In the genomic region with DNA sequence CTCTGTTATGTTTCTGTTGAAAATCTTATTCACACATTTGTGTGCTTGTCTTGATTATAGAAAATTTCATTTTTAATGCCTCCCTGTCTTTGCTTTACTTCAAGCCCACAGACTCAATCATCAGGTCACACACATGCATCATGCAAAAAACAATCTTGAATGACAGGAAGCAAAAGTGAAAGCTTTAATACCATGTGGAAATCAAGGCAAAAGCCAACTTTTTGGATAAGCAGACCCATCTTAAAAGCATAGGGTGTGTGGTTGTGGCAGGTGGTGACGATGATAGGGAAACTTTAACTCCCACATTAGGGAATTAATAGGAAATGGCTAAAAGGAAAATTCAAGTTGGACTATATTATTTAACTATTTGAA, we compare ENCODE assay signal across 24 cellular contexts.
DNase-seq lines count a peak whose midpoint lies in the region; ATAC-seq and TF ChIP-seq lines count a peak whose summit lies in the region.
"Had no signal": no experiment of that assay in that cellular context is flagged by ENCODE, and none has a peak within 500 bp of the region (broad histone marks: within the 10 kb centered on the region; RNA-seq: fewer than 3 reads in every experiment).

No MANE protein-coding gene starts in this region.

- H3K4me3 Mint-ChIP-seq in activated CD4-positive, alpha-beta T cell treated with anti-CD3 and anti-CD28 coated beads for 36 hours = no peak overlapping the region
- peak overlapping the region; percentile 25 for H3K4me3 Mint-ChIP-seq in T-helper 2 cell treated with Interferon-gamma antibody and Interleukin-4, amounts not matched to agents 5 μg/mL and 100 μg/mL, for 36 hours
- H3K4me3 Mint-ChIP-seq in central memory CD8-positive, alpha-beta T cell = peak overlapping the region; percentile 46
- H3K4me3 Mint-ChIP-seq: activated B cell treated with CpG ODN at 0.5 μM for 24 hours, brain, nephron progenitor cell had no signal

- TF ChIP-seq CTCF in lower leg skin (IDR thresholded peaks at IDR 0.05) = no peak

- peak overlapping the region in 6 of 11 experiments; percentile 4 to 28 (median 8); a peak in 5 of 22 replicates for H3K4me2 ChIP-seq in BLaER1 treated with 17β-estradiol and CSF1 and Interleukin-3, amounts not matched to agents 10 nM and 100 nM
- H3K4me2 ChIP-seq: PC-9 had no signal

- TF ChIP-seq POLR2A in lower leg skin (IDR thresholded peaks at IDR 0.05) = no peak

- intact Hi-C loops in activated CD4-positive, alpha-beta T cell treated with anti-CD3 and anti-CD28 coated beads for 36 hours (cut with DNase I, micrococcal nuclease) = no loop called here
- intact Hi-C loops in lower leg skin (cut with DNase I; ENCODE audit: low total_unique reads) = no loop called here
- intact Hi-C loops in left colon (cut with DNase I, micrococcal nuclease) = no loop called here

- no peak overlapping the region for H3K9ac ChIP-seq in BLaER1 treated with 17β-estradiol and CSF1 and Interleukin-3, amounts not matched to agents 10 nM and 100 nM

- WGBS in lower leg skin, 2 donors = 71 to 76% methylated on average over 1 of the region's 1 CpG

- peaks cover 58% of the 10 kb centered on the region for H3K4me1 Mint-ChIP-seq in activated CD4-positive, alpha-beta T cell treated with anti-CD3 and anti-CD28 coated beads for 36 hours
- H3K4me1 Mint-ChIP-seq in T-helper 2 cell treated with Interferon-gamma antibody and Interleukin-4, amounts not matched to agents 5 μg/mL and 100 μg/mL, for 36 hours (ENCODE audit: low read depth) = peaks cover 47% of the 10 kb centered on the region
- H3K4me1 Mint-ChIP-seq in central memory CD8-positive, alpha-beta T cell = peaks cover 64% of the 10 kb centered on the region
- H3K4me1 Mint-ChIP-seq: brain had no signal

- CTCF ChIA-PET in activated CD4-positive, alpha-beta T cell treated with anti-CD3 and anti-CD28 coated beads for 36 hours (lab: Charles Lee) = no interaction called here

- H3K27ac ChIP-seq in BLaER1 treated with 17β-estradiol and CSF1 and Interleukin-3, amounts not matched to agents 10 nM and 100 nM = no peak overlapping the region
- H3K27ac ChIP-seq: epithelial cell of prostate, PC-9, tibial nerve had no signal

- no peak for ATAC-seq in activated CD4-positive, alpha-beta T cell treated with anti-CD3 and anti-CD28 coated beads for 36 hours
- ATAC-seq in central memory CD8-positive, alpha-beta T cell (replicated peaks; ENCODE audit: extremely low read depth, poor library complexity, severe bottlenecking) = no peak
- no peak for ATAC-seq in left colon
- ATAC-seq: HCT116 had no signal

- H3K36me3 Mint-ChIP-seq in activated CD4-positive, alpha-beta T cell treated with anti-CD3 and anti-CD28 coated beads for 36 hours (ENCODE audit: low read depth) = no peaks in the 10 kb centered on the region
- peaks cover 7% of the 10 kb centered on the region for H3K36me3 Mint-ChIP-seq in T-helper 2 cell treated with Interferon-gamma antibody and Interleukin-4, amounts not matched to agents 5 μg/mL and 100 μg/mL, for 36 hours (ENCODE audit: low read depth)
- H3K36me3 Mint-ChIP-seq in central memory CD8-positive, alpha-beta T cell (ENCODE audit: insufficient read depth) = peaks cover 3% of the 10 kb centered on the region
- H3K36me3 Mint-ChIP-seq: brain had no signal

- no peak overlapping the region for H3K4me3 ChIP-seq in BLaER1 treated with 17β-estradiol and CSF1 and Interleukin-3, amounts not matched to agents 10 nM and 100 nM
- no peak overlapping the region for H3K4me3 ChIP-seq in lower leg skin (ENCODE audit: low read depth, poor library complexity, severe bottlenecking)
- H3K4me3 ChIP-seq: MG63, PC-9, tibial nerve had no signal

- DNase-seq in activated CD4-positive, alpha-beta T cell treated with anti-CD3 and anti-CD28 coated beads for 36 hours = no peak
- no peak for DNase-seq in activated CD4-positive, alpha-beta T cell treated with anti-CD3 and anti-CD28 coated beads for 4 hours
- DNase-seq in T-helper 2 cell treated with Interferon-gamma antibody and Interleukin-4, amounts not matched to agents 5 μg/mL and 100 μg/mL, for 36 hours (ENCODE audit: low spot score) = no peak
- DNase-seq in central memory CD8-positive, alpha-beta T cell (ENCODE audit: low spot score in 2 of 2) = no peak
- no peak for DNase-seq in lower leg skin (ENCODE audit: low spot score in 2 of 2)
- DNase-seq in pons (ENCODE audit: low spot score) = no peak
- no peak for DNase-seq in left colon
- DNase-seq: activated B cell treated with CpG ODN at 0.5 μM for 24 hours; MG63; midbrain; NCI-H1105 treated with DMSO at 0.1 percent for 48 hours; NCI-H2029; NCI-H526; nephron progenitor cell; NK-92 treated with Interleukin-12 subunit alpha and Interleukin-12 subunit beta, amount 100 ng/mL, for 24 hours; PC-9; retina; SHP77; small intestine had no signal

- peak overlapping the region; percentile 77 for H3K27ac Mint-ChIP-seq in activated CD4-positive, alpha-beta T cell treated with anti-CD3 and anti-CD28 coated beads for 36 hours
- H3K27ac Mint-ChIP-seq in T-helper 2 cell treated with Interferon-gamma antibody and Interleukin-4, amounts not matched to agents 5 μg/mL and 100 μg/mL, for 36 hours = peak overlapping the region; percentile 74
- peak overlapping the region; percentile 19 for H3K27ac Mint-ChIP-seq in central memory CD8-positive, alpha-beta T cell (ENCODE audit: low read depth)
- H3K27ac Mint-ChIP-seq: activated B cell treated with CpG ODN at 0.5 μM for 24 hours, brain, nephron progenitor cell had no signal

- H4K20me1 ChIP-seq in BLaER1 treated with 17β-estradiol and CSF1 and Interleukin-3, amounts not matched to agents 10 nM and 100 nM = no peaks in the 10 kb centered on the region

- peaks cover 6 to 20% (median 13%) of the 10 kb centered on the region in 10 experiments; a peak in 19 of 20 replicates for H3K4me1 ChIP-seq in BLaER1 treated with 17β-estradiol and CSF1 and Interleukin-3, amounts not matched to agents 10 nM and 100 nM

- no peaks in the 10 kb centered on the region for H3K27me3 Mint-ChIP-seq in activated CD4-positive, alpha-beta T cell treated with anti-CD3 and anti-CD28 coated beads for 36 hours
- H3K27me3 Mint-ChIP-seq in T-helper 2 cell treated with Interferon-gamma antibody and Interleukin-4, amounts not matched to agents 5 μg/mL and 100 μg/mL, for 36 hours (ENCODE audit: low read depth) = no peaks in the 10 kb centered on the region
- no peaks in the 10 kb centered on the region for H3K27me3 Mint-ChIP-seq in central memory CD8-positive, alpha-beta T cell
- H3K27me3 Mint-ChIP-seq: activated B cell treated with CpG ODN at 0.5 μM for 24 hours had no signal

- no peaks in the 10 kb centered on the region for H3K27me3 ChIP-seq in BLaER1 treated with 17β-estradiol and CSF1 and Interleukin-3, amounts not matched to agents 10 nM and 100 nM
- H3K27me3 ChIP-seq: MG63, tibial nerve had no signal

- POLR2A ChIA-PET in activated CD4-positive, alpha-beta T cell treated with anti-CD3 and anti-CD28 coated beads for 36 hours (lab: Charles Lee) = no interaction called here

- no peaks in the 10 kb centered on the region for H3K9me3 ChIP-seq in BLaER1 treated with 17β-estradiol and CSF1 and Interleukin-3, amounts not matched to agents 10 nM and 100 nM (replicated peaks in 1 of 11)
- H3K9me3 ChIP-seq: MG63, tibial nerve had no signal

- H3K36me3 ChIP-seq in BLaER1 treated with 17β-estradiol and CSF1 and Interleukin-3, amounts not matched to agents 10 nM and 100 nM = no peaks in the 10 kb centered on the region
- H3K36me3 ChIP-seq: MG63, tibial nerve had no signal

- peaks cover 2% of the 10 kb centered on the region for H3K9me3 Mint-ChIP-seq in activated CD4-positive, alpha-beta T cell treated with anti-CD3 and anti-CD28 coated beads for 36 hours (ENCODE audit: low read depth)
- H3K9me3 Mint-ChIP-seq in T-helper 2 cell treated with Interferon-gamma antibody and Interleukin-4, amounts not matched to agents 5 μg/mL and 100 μg/mL, for 36 hours = no peaks in the 10 kb centered on the region
- no peaks in the 10 kb centered on the region for H3K9me3 Mint-ChIP-seq in central memory CD8-positive, alpha-beta T cell
- H3K9me3 Mint-ChIP-seq: activated B cell treated with CpG ODN at 0.5 μM for 24 hours, brain, nephron progenitor cell had no signal

Comparison
In these comparisons a context has a peak if more than half of its experiments do, and no peak if none do; other contexts are left out.
1. H3K27ac Mint-ChIP-seq: peak in every context shown above with its lines; median percentile 77 in activated CD4-positive, alpha-beta T cell treated with anti-CD3 and anti-CD28 coated beads for 36 hours; 74 in T-helper 2 cell treated with Interferon-gamma antibody and Interleukin-4, amounts not matched to agents 5 μg/mL and 100 μg/mL, for 36 hours; 19 in central memory CD8-positive, alpha-beta T cell.